ENCODE assay signal across 2 cellular contexts in genomic region chr5:149324639-149325038, GRCh38.
TF ChIP-seq lines count a peak whose summit lies in the region.

No MANE protein-coding gene starts in this region.

TF ChIP-seq in A549, 52 proteins besides CTCF, POLR2A, EP300 and RAD21 (continued from another document):
- TF ChIP-seq TP53 (CRISPR knock-in tag; IDR thresholded peaks at IDR 0.05) (no peak), CBX8 (IDR thresholded peaks at IDR 0.05) (no peak), POLR2AphosphoS2 (conservative IDR thresholded peaks at IDR 0.05; ENCODE audit: low read length) (no peak), MYC (IDR thresholded peaks at IDR 0.05; ENCODE audit: borderline replicate concordance, low read length) (no peak), E2F6 (IDR thresholded peaks at IDR 0.05; ENCODE audit: borderline replicate concordance, low read depth) (no peak), NPAS2 (CRISPR knock-in tag; IDR thresholded peaks at IDR 0.05; ENCODE audit: borderline replicate concordance) (no peak)

TF ChIP-seq in GM12891, 5 proteins besides CTCF, POLR2A, EP300 and RAD21 (continued from another document):
- TF ChIP-seq POLR2AphosphoS5 (IDR thresholded peaks at IDR 0.05; ENCODE audit: low read depth, low read length) (no peak), TAF1 (IDR thresholded peaks at IDR 0.05; ENCODE audit: low read depth, low read length) (no peak)
